Comparison of ENCODE assay signal across 25 cellular contexts in genomic region chrX:17020371-17020770, GRCh38.
DNase-seq lines count a peak whose midpoint lies in the region; ATAC-seq, FAIRE-seq and TF ChIP-seq lines count a peak whose summit lies in the region.
"Had no signal": no experiment of that assay in that cellular context is flagged by ENCODE, and none has a peak within 500 bp of the region (broad histone marks: within the 10 kb centered on the region; RNA-seq: fewer than 3 reads in every experiment).

No MANE protein-coding gene starts in this region.

- DNase-seq in AG10803 (ENCODE audit: low read depth) (peak; percentile 9), endothelial cell of umbilical vein (ENCODE audit: low read depth, low spot score) (no peak), NCI-H524 treated with DMSO at 0.1 percent for 48 hours (lab: John Stamatoyannopoulos, UW) (no peak), EL (no peak), progenitor cell of endocrine pancreas (ENCODE audit: low spot score, unreplicated experiment) (no peak)
- DNase-seq: BE2C; CD8-positive, alpha-beta memory T cell; DMS 273 treated with DMSO at 0.1 percent for 48 hours; DMS79; GOT3; HCEC 1CT; KBM-7; MG63; NCI-H1105 treated with DMSO at 0.1 percent for 48 hours; NCI-H146; NCI-H1930; NCI-H2107; NCI-H774; NK-92 treated with Interleukin-12 subunit alpha and Interleukin-12 subunit beta, amount 100 ng/mL, for 24 hours; PC-3 had no signal

- intact Hi-C loops in endothelial cell of umbilical vein (cut with micrococcal nuclease): no loop called here

- no peak for TF ChIP-seq CTCF in AG10803 (conservative IDR thresholded peaks at IDR 0.05; ENCODE audit: low read length)
- no peak for TF ChIP-seq CTCF in endothelial cell of umbilical vein (IDR thresholded peaks at IDR 0.05; ENCODE audit: extremely low read depth in 1 of 2, insufficient read depth in 1 of 2, low read depth in 1 of 2, low read length in 2 of 2)
- no peak for TF ChIP-seq CTCF in gastroesophageal sphincter (IDR thresholded peaks at IDR 0.05)
- TF ChIP-seq CTCF in progenitor cell of endocrine pancreas (IDR thresholded peaks at IDR 0.05; ENCODE audit: unreplicated experiment): no peak

- no peak overlapping the region for H3K27ac Mint-ChIP-seq in progenitor cell of endocrine pancreas
- H3K27ac Mint-ChIP-seq: CD14-positive monocyte; CD8-positive, alpha-beta memory T cell had no signal

- peaks cover 3% of the 10 kb centered on the region for H3K4me1 Mint-ChIP-seq in progenitor cell of endocrine pancreas (ENCODE audit: low read depth)
- H3K4me1 Mint-ChIP-seq: CD8-positive, alpha-beta memory T cell had no signal

- H2AFZ ChIP-seq in endothelial cell of umbilical vein (ENCODE audit: low read depth, low read length): no peak overlapping the region

- WGBS in gastroesophageal sphincter (ENCODE audit: low coverage in 1 of 2), 2 donors: 64% methylated on average over 2 of the region's 2 CpGs; no CpG with 5 or more reads in 1 of the 2 donors

- dilution Hi-C loops in endothelial cell of umbilical vein (cut with MboI; ENCODE audit: extremely low pct_ligation_motif_present, low sequenced_read_pairs): no loop called here

- TF ChIP-seq EP300 in gastroesophageal sphincter (IDR thresholded peaks at IDR 0.05): no peak

- CTCF ChIA-PET in endothelial cell of umbilical vein (lab: Charles Lee): interaction anchor here (1.0 to 2.1 kb wide), 3 partner anchors 26 to 137 kb away, joined by 3 to 13 read pairs (median 3); no protein-coding TSS in a partner anchor

- no peak overlapping the region for H3K9ac ChIP-seq in endothelial cell of umbilical vein (replicated peaks; ENCODE audit: extremely low read depth, insufficient read depth, low read length)
- H3K9ac ChIP-seq in stomach smooth muscle (ENCODE audit: low read length in 2 of 2): no peak overlapping the region

- H3K36me3 Mint-ChIP-seq in progenitor cell of endocrine pancreas (ENCODE audit: insufficient read depth): no peaks in the 10 kb centered on the region
- H3K36me3 Mint-ChIP-seq: CD8-positive, alpha-beta memory T cell had no signal

- H3K9me3 Mint-ChIP-seq in progenitor cell of endocrine pancreas (ENCODE audit: low read depth): no peaks in the 10 kb centered on the region
- H3K9me3 Mint-ChIP-seq: CD14-positive monocyte; CD8-positive, alpha-beta memory T cell had no signal

- ATAC-seq in gastroesophageal sphincter: peak; percentile 46
- ATAC-seq: PC-3 had no signal

- H3K36me3 ChIP-seq in endothelial cell of umbilical vein (ENCODE audit: control insufficient read depth in 2 of 2, extremely low read depth in 1 of 2, insufficient read depth in 2 of 2, low read length in 2 of 2) (no peaks in the 10 kb centered on the region), gastroesophageal sphincter (no peaks in the 10 kb centered on the region), stomach smooth muscle (ENCODE audit: control insufficient read depth in 2 of 2, insufficient read depth in 2 of 2, low read length in 2 of 2) (no peaks in the 10 kb centered on the region)
- H3K36me3 ChIP-seq: BE2C, MG63 had no signal

- TF ChIP-seq POLR2A in endothelial cell of umbilical vein (IDR thresholded peaks at IDR 0.05; ENCODE audit: low read depth, low read length): no peak
- TF ChIP-seq POLR2A in gastroesophageal sphincter (IDR thresholded peaks at IDR 0.05): no peak

- no TSS peak for BruUV-seq in endothelial cell of umbilical vein (replicated peaks; lab: Mats Ljungman, UMichigan)

- peak; percentile 18 for FAIRE-seq in endothelial cell of umbilical vein (lab: Jason Lieb, UNC)
- FAIRE-seq: GM12892 had no signal

- POLR2A ChIA-PET in endothelial cell of umbilical vein (lab: Charles Lee): no interaction called here

- no peaks in the 10 kb centered on the region for H3K4me1 ChIP-seq in endothelial cell of umbilical vein (ENCODE audit: control insufficient read depth, extremely low read depth, insufficient read depth, low read length)
- no peaks in the 10 kb centered on the region for H3K4me1 ChIP-seq in gastroesophageal sphincter
- peaks cover 2% of the 10 kb centered on the region for H3K4me1 ChIP-seq in stomach smooth muscle (ENCODE audit: control insufficient read depth, insufficient read depth, low read length)
- H3K4me1 ChIP-seq: BE2C had no signal

- H3K9me1 ChIP-seq in endothelial cell of umbilical vein (replicated peaks; ENCODE audit: control insufficient read depth, extremely low read depth, insufficient read depth, low read length): no peaks in the 10 kb centered on the region

- no peaks in the 10 kb centered on the region for H3K27me3 ChIP-seq in endothelial cell of umbilical vein (ENCODE audit: control insufficient read depth in 2 of 2, insufficient read depth in 2 of 2, low read length in 2 of 2)
- H3K27me3 ChIP-seq in gastroesophageal sphincter: no peaks in the 10 kb centered on the region
- H3K27me3 ChIP-seq in stomach smooth muscle (ENCODE audit: control insufficient read depth in 1 of 2, insufficient read depth in 2 of 2, low read length in 2 of 2): peaks cover 0 to 2% of the 10 kb centered on the region in 2 donors
- H3K27me3 ChIP-seq: BE2C, MG63 had no signal

- no peaks in the 10 kb centered on the region for H4K20me1 ChIP-seq in endothelial cell of umbilical vein (replicated peaks; ENCODE audit: control insufficient read depth, extremely low read depth, insufficient read depth, low read length)

- no peak overlapping the region for H3K4me2 ChIP-seq in endothelial cell of umbilical vein (ENCODE audit: insufficient read depth, low read length)

- no peaks in the 10 kb centered on the region for H3K79me2 ChIP-seq in endothelial cell of umbilical vein (ENCODE audit: control insufficient read depth, insufficient read depth, low read length)

- H3K4me3 ChIP-seq in AG10803 (ENCODE audit: low read length) (no peak overlapping the region), endothelial cell of umbilical vein (replicated peaks in 1 of 3; ENCODE audit: insufficient read depth in 1 of 3, low read depth in 1 of 3, low read length in 3 of 3) (no peak overlapping the region), gastroesophageal sphincter (no peak overlapping the region), stomach smooth muscle (ENCODE audit: low read length in 2 of 2) (no peak overlapping the region)
- H3K4me3 ChIP-seq: MG63 had no signal

- H3K27me3 Mint-ChIP-seq in progenitor cell of endocrine pancreas: peaks cover 7% of the 10 kb centered on the region

- H3K9me3 ChIP-seq in endothelial cell of umbilical vein (replicated peaks; ENCODE audit: control insufficient read depth, insufficient read depth, low read length) (no peaks in the 10 kb centered on the region), gastroesophageal sphincter (no peaks in the 10 kb centered on the region), stomach smooth muscle (ENCODE audit: control insufficient read depth in 2 of 2, low read length in 2 of 2) (no peaks in the 10 kb centered on the region)
- H3K9me3 ChIP-seq: BE2C, MG63 had no signal

- no peak overlapping the region for H3K4me3 Mint-ChIP-seq in progenitor cell of endocrine pancreas (ENCODE audit: low read depth)
- H3K4me3 Mint-ChIP-seq: CD14-positive monocyte; CD8-positive, alpha-beta memory T cell had no signal

- H3K27ac ChIP-seq in endothelial cell of umbilical vein (ENCODE audit: insufficient read depth, low read depth, low read length) (no peak overlapping the region), gastroesophageal sphincter (peak overlapping the region in 3 of 4 donors; percentile 11 to 44 (median 17)), stomach smooth muscle (ENCODE audit: low read length) (peak overlapping the region; percentile 53)
- H3K27ac ChIP-seq: 22Rv1 had no signal

TF ChIP-seq in endothelial cell of umbilical vein, 7 proteins besides CTCF, POLR2A, EP300 and RAD21:
- TF ChIP-seq MAX (IDR thresholded peaks at IDR 0.05; ENCODE audit: insufficient read depth, insufficient read length): no peak
